15 cellular contexts compared by ENCODE assay signal in the genomic region with DNA sequence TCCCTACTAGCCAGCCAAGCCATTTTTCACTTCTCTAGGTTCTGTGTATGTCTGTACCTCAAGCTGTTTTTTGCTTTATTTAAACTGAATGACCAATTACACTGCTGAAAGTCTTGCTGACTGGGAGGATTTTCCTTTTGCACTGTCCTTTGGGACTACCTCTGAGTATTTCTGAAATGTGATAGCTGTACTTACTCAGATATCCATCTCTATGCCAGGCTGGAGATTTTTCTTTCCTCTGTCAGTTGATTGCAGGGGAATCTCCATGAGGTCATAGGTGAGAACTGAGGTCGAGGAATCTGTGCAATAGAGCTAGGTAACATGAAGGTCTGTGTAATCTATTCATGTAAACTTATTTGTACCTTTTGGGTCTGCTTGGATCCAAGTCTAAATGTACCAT. TPM values are rescaled to one million over a fixed set of nuclear protein-coding genes. Genes with fewer than 3 reads are reported as not detected.
DNase-seq lines count a peak whose midpoint lies in the region; ATAC-seq and TF ChIP-seq lines count a peak whose summit lies in the region.
"Had no signal": no experiment of that assay in that cellular context is flagged by ENCODE, and none has a peak within 500 bp of the region (broad histone marks: within the 10 kb centered on the region; RNA-seq: fewer than 3 reads in every experiment).

No MANE protein-coding gene starts in this region.

- 62 to 73% (median 68%) methylated on average over 1 of the region's 1 CpG for WGBS in adrenal gland, 4 donors

- H3K27me3 ChIP-seq in adrenal gland = no peaks in the 10 kb centered on the region
- H3K27me3 ChIP-seq: BLaER1 treated with 17β-estradiol and CSF1 and Interleukin-3, amounts not matched to agents 10 nM and 100 nM; upper lobe of left lung had no signal

- ATAC-seq in GM21381 (IDR thresholded peaks at IDR 0.05; ENCODE audit: unreplicated experiment) = peak; percentile 14
- ATAC-seq in HG03196 (IDR thresholded peaks at IDR 0.05; ENCODE audit: unreplicated experiment) = peak; percentile 26
- ATAC-seq: natural killer cell had no signal

- H3K4me3 ChIP-seq in skeletal muscle cell (ENCODE audit: low read depth, low read length) (no peak overlapping the region), adrenal gland (no peak overlapping the region)
- H3K4me3 ChIP-seq: BLaER1 treated with 17β-estradiol and CSF1 and Interleukin-3, amounts not matched to agents 10 nM and 100 nM; upper lobe of left lung had no signal

- H3K4me1 ChIP-seq in adrenal gland (replicated peaks in 1 of 2) = peaks cover 0 to 3% of the 10 kb centered on the region in 2 donors

- peak overlapping the region in 1 of 5 donors; percentile 59 for H3K27ac ChIP-seq in adrenal gland
- H3K27ac ChIP-seq: BLaER1 treated with 17β-estradiol and CSF1 and Interleukin-3, amounts not matched to agents 10 nM and 100 nM; upper lobe of left lung had no signal

- H3K9me3 ChIP-seq in adrenal gland (replicated peaks in 1 of 3) = no peaks in the 10 kb centered on the region
- H3K9me3 ChIP-seq: upper lobe of left lung had no signal

- no peak for TF ChIP-seq CTCF in adrenal gland (IDR thresholded peaks at IDR 0.05)

- intact Hi-C loops in adrenal gland (cut with DNase I) = no loop called here

- TF ChIP-seq POLR2A in adrenal gland (IDR thresholded peaks at IDR 0.05) = no peak

- DNase-seq in brain pericyte (ENCODE audit: low read depth, low spot score) (peak; percentile 12), skeletal muscle cell (ENCODE audit: low read depth) (peak; percentile 48), NCI-H774 (lab: John Stamatoyannopoulos, UW) (no peak), adrenal gland (no peak), NCI-H2171 treated with DMSO at 0.1 percent for 48 hours (lab: John Stamatoyannopoulos, UW) (no peak), NCI-H146 treated with DMSO at 0.1 percent for 48 hours (lab: John Stamatoyannopoulos, UW; ENCODE audit: unreplicated experiment) (no peak)
- DNase-seq: activated CD4-positive, alpha-beta T cell treated with anti-CD3 and anti-CD28 coated beads, Interleukin-2, amount 50 U/mL, for 4 hours; aorta; H7; natural killer cell; stimulated activated CD4-positive, alpha-beta T cell treated with anti-CD3 and anti-CD28 coated beads, Interleukin-2, amount 100 ng/mL, for 24 hours; upper lobe of left lung had no signal

- H3K36me3 ChIP-seq in adrenal gland (replicated peaks in 1 of 2) = no peaks in the 10 kb centered on the region
- H3K36me3 ChIP-seq: BLaER1 treated with 17β-estradiol and CSF1 and Interleukin-3, amounts not matched to agents 10 nM and 100 nM; upper lobe of left lung had no signal

RNA-seq across cellular contexts. Expression of a gene that starts 38.9 kb away (rescaled TPM):
- total RNA-seq in adrenal gland = under 1 TPM in 5 of 8 donors, not detected in 3; 0.15 to 0.48 (median 0.21) TPM
- 1 to 10 TPM in 2 of 3 donors, under 1 TPM in 1; 0.40 to 2.3 (median 1.5) TPM for polyA plus RNA-seq in adrenal gland
- total RNA-seq: natural killer cell had no signal

Comparison
In these comparisons a context has a peak if more than half of its experiments do, and no peak if none do; other contexts are left out.
1. DNase-seq: peak in brain pericyte (single experiment) and skeletal muscle cell (single experiment); none in NCI-H774 (single experiment), adrenal gland (0 of 7), NCI-H2171 treated with DMSO at 0.1 percent for 48 hours (single experiment) and NCI-H146 treated with DMSO at 0.1 percent for 48 hours (single experiment).